Comparison of ENCODE assay signal across 13 cellular contexts in the genomic region with DNA sequence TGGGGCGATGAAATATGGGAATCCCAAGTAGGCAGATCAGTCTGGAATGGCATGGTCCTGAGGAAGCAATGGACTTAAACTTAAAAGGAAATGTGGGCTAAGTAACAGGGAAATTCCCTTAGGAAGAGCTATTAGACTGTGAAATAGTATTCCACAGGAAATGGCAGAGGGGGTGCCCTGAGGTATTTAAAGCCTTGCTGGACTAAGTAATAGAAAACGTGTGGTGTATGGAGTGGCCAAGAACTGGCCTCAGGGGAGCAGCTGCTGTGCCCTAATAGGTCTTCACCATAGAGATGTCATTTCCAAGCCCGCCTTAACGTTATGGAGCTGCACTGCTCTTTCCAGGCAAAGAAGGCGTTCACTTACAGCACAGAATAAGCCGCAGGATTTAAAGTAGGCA.
"Had no signal": no experiment of that assay in that cellular context is flagged by ENCODE, and none has a peak within 500 bp of the region (broad histone marks: within the 10 kb centered on the region; RNA-seq: fewer than 3 reads in every experiment).

No MANE protein-coding gene starts in this region.

- H3K36me3 ChIP-seq: left ventricle myocardium inferior had no signal

- FAIRE-seq: astrocyte, islet of Langerhans had no signal

- H3K4me3 ChIP-seq: left ventricle myocardium inferior, testis had no signal

- H3K27me3 ChIP-seq: testis had no signal

- DNase-seq: activated CD4-positive, alpha-beta T cell treated with anti-CD3 and anti-CD28 coated beads for 48 hours; activated naive CD4-positive, alpha-beta T cell treated with anti-CD3 and anti-CD28 coated beads for 36 hours; activated T-cell treated with anti-CD3 and anti-CD28 coated beads for 4 hours; central memory CD4-positive, alpha-beta T cell; cortex of kidney; erythroblast; left ventricle myocardium inferior; stimulated activated CD4-positive, alpha-beta T cell treated with anti-CD3 and anti-CD28 coated beads, Interleukin-4, amount 100 ng/mL, for 1 hour; stimulated activated naive CD8-positive, alpha-beta T cell treated with anti-CD3 and anti-CD28 coated beads, Interleukin-15, amount 100 ng/mL, for 72 hours; T-cell; testis had no signal
